In genomic region chr6:29494131-29494530, GRCh38 we compare ENCODE assay signal across 35 cellular contexts. TPM values are rescaled to one million over a fixed set of nuclear protein-coding genes. Genes with fewer than 3 reads are reported as not detected.
"Had no signal": no experiment of that assay in that cellular context is flagged by ENCODE, and none has a peak within 500 bp of the region (broad histone marks: within the 10 kb centered on the region; RNA-seq: fewer than 3 reads in every experiment).

No MANE protein-coding gene starts in this region.

- H3K27me3 ChIP-seq: adrenal gland, ascending aorta, breast epithelium, cardiac muscle cell, colonic mucosa, gastrocnemius medialis had no signal

- ATAC-seq: activated CD4-positive, alpha-beta T cell treated with anti-CD3 and anti-CD28 coated beads for 36 hours; activated CD8-positive, alpha-beta memory T cell treated with anti-CD3 and anti-CD28 coated beads, Interleukin-2, amount 10 ng/mL, durations not matched to agents 7 days and 5 days; activated CD8-positive, alpha-beta T cell treated with anti-CD3 and anti-CD28 coated beads, Interleukin-2, amount 10 ng/mL, durations not matched to agents 7 days and 5 days; activated naive CD8-positive, alpha-beta T cell treated with anti-CD3 and anti-CD28 coated beads, Interleukin-2, amount 50 U/mL, for 24 hours; esophagus mucosa; foreskin keratinocyte; gastrocnemius medialis; heart left ventricle had no signal

- DNase-seq: activated CD4-positive, alpha-beta memory T cell treated with anti-CD3 and anti-CD28 coated beads for 36 hours; activated CD4-positive, alpha-beta T cell treated with anti-CD3 and anti-CD28 coated beads for 36 hours; activated CD4-positive, alpha-beta T cell treated with anti-CD3 and anti-CD28 coated beads, Interleukin-2, amount 10 ng/mL, durations not matched to agents 24 days and 14 days; activated CD4-positive, CD25-positive, alpha-beta regulatory T cell; activated CD4-positive, CD25-positive, alpha-beta regulatory T cell treated with anti-CD3 and anti-CD28 coated beads, Interleukin-2, amount 50 U/mL, for 72 hours; activated CD8-positive, alpha-beta memory T cell treated with anti-CD3 and anti-CD28 coated beads, Interleukin-2, amount 10 ng/mL, durations not matched to agents 7 days and 5 days; activated CD8-positive, alpha-beta memory T cell treated with anti-CD3 and anti-CD28 coated beads, Interleukin-2, amount 50 U/mL, for 4 hours; activated effector memory CD4-positive, alpha-beta T cell treated with anti-CD3 and anti-CD28 coated beads, Interleukin-2, amount 50 U/mL, for 16 hours; activated naive CD4-positive, alpha-beta T cell treated with anti-CD3 and anti-CD28 coated beads for 36 hours; activated naive CD8-positive, alpha-beta T cell treated with anti-CD3 and anti-CD28 coated beads for 36 hours; activated naive CD8-positive, alpha-beta T cell treated with anti-CD3 and anti-CD28 coated beads, Interleukin-2, amount 50 U/mL, for 24 hours; activated T-cell treated with anti-CD3 and anti-CD28 coated beads, Interleukin-2, amount 50 U/mL, for 1 hour; activated T-cell treated with anti-CD3 and anti-CD28 coated beads, Interleukin-2, amount 50 U/mL, for 48 hours; adrenal gland; central memory CD4-positive, alpha-beta T cell; cerebellar nuclear complex; colonic mucosa; effector memory CD4-positive, alpha-beta T cell; foreskin keratinocyte; gastrocnemius medialis; glutamatergic neuron; heart left ventricle; T-helper 2 cell had no signal

- H3K4me3 ChIP-seq: adrenal gland, ascending aorta, breast epithelium, cardiac muscle cell, colonic mucosa, gastrocnemius medialis, heart left ventricle had no signal

- H3K9me3 ChIP-seq: adrenal gland, ascending aorta, breast epithelium, colonic mucosa, gastrocnemius medialis, heart left ventricle had no signal

- H3K27ac ChIP-seq: adrenal gland, ascending aorta, breast epithelium, cardiac muscle cell, colonic mucosa, foreskin keratinocyte, gastrocnemius medialis, heart left ventricle had no signal

- H3K36me3 ChIP-seq: adrenal gland, ascending aorta, breast epithelium, cardiac muscle cell, colonic mucosa, gastrocnemius medialis, heart left ventricle had no signal

- H3K4me1 ChIP-seq: adrenal gland, ascending aorta, breast epithelium, colonic mucosa, foreskin keratinocyte, gastrocnemius medialis, heart left ventricle had no signal

RNA-seq across cellular contexts. Expression of gene MAS1L, which starts 6.4 kb away (rescaled TPM):
- total RNA-seq: activated CD4-positive, alpha-beta memory T cell treated with anti-CD3 and anti-CD28 coated beads for 36 hours; activated CD4-positive, alpha-beta T cell treated with anti-CD3 and anti-CD28 coated beads for 36 hours; activated CD4-positive, alpha-beta T cell treated with anti-CD3 and anti-CD28 coated beads, Interleukin-2, amount 10 ng/mL, durations not matched to agents 24 days and 14 days; activated CD8-positive, alpha-beta memory T cell treated with anti-CD3 and anti-CD28 coated beads for 36 hours; activated CD8-positive, alpha-beta memory T cell treated with anti-CD3 and anti-CD28 coated beads, Interleukin-2, amount 10 ng/mL, durations not matched to agents 7 days and 5 days; activated CD8-positive, alpha-beta T cell treated with anti-CD3 and anti-CD28 coated beads, Interleukin-2, amount 10 ng/mL, durations not matched to agents 7 days and 5 days; activated naive CD4-positive, alpha-beta T cell treated with anti-CD3 and anti-CD28 coated beads for 36 hours; activated naive CD8-positive, alpha-beta T cell treated with anti-CD3 and anti-CD28 coated beads for 36 hours; activated T-helper 1 cell treated with anti-CD3 and anti-CD28 coated beads, Interleukin-12 subunit alpha, Interleukin-12 subunit beta, Interleukin-2, Interleukin-4 antibody, amounts not matched to agents 30 ng/mL and 10 ng/mL and 1 ng/mL, durations not matched to agents 14 hours and 24 hours and 36 hours; activated T-helper 2 cell treated with anti-CD3 and anti-CD28 coated beads, Interferon-gamma antibody, Interleukin-2, Interleukin-4, amounts not matched to agents 10 μg/mL and 5 μg/mL and 100 μg/mL, durations not matched to agents 14 hours and 24 hours and 36 hours; adrenal gland; ascending aorta; cardiac muscle cell; dermis microvascular lymphatic vessel endothelial cell; endodermal cell; epithelial cell of proximal tubule; esophagus mucosa; foreskin keratinocyte; gastrocnemius medialis; heart left ventricle; T-helper 1 cell treated with Interleukin-12 subunit alpha and Interleukin-12 subunit beta and Interleukin-4 antibody, amounts not matched to agents 30 ng/mL and 1 ng/mL, for 36 hours had no signal
- polyA plus RNA-seq: adrenal gland, cardiac muscle cell, foreskin keratinocyte, heart left ventricle had no signal

RNA-seq across cellular contexts. Expression of gene OR2H1, which starts 37.2 kb away (rescaled TPM):
- total RNA-seq: activated CD4-positive, alpha-beta memory T cell treated with anti-CD3 and anti-CD28 coated beads for 36 hours; activated CD4-positive, alpha-beta T cell treated with anti-CD3 and anti-CD28 coated beads for 36 hours; activated CD4-positive, alpha-beta T cell treated with anti-CD3 and anti-CD28 coated beads, Interleukin-2, amount 10 ng/mL, durations not matched to agents 24 days and 14 days; activated CD8-positive, alpha-beta memory T cell treated with anti-CD3 and anti-CD28 coated beads for 36 hours; activated CD8-positive, alpha-beta memory T cell treated with anti-CD3 and anti-CD28 coated beads, Interleukin-2, amount 10 ng/mL, durations not matched to agents 7 days and 5 days; activated CD8-positive, alpha-beta T cell treated with anti-CD3 and anti-CD28 coated beads, Interleukin-2, amount 10 ng/mL, durations not matched to agents 7 days and 5 days; activated naive CD4-positive, alpha-beta T cell treated with anti-CD3 and anti-CD28 coated beads for 36 hours; activated naive CD8-positive, alpha-beta T cell treated with anti-CD3 and anti-CD28 coated beads for 36 hours; activated T-helper 1 cell treated with anti-CD3 and anti-CD28 coated beads, Interleukin-12 subunit alpha, Interleukin-12 subunit beta, Interleukin-2, Interleukin-4 antibody, amounts not matched to agents 30 ng/mL and 10 ng/mL and 1 ng/mL, durations not matched to agents 14 hours and 24 hours and 36 hours; activated T-helper 2 cell treated with anti-CD3 and anti-CD28 coated beads, Interferon-gamma antibody, Interleukin-2, Interleukin-4, amounts not matched to agents 10 μg/mL and 5 μg/mL and 100 μg/mL, durations not matched to agents 14 hours and 24 hours and 36 hours; adrenal gland; ascending aorta; breast epithelium; cardiac muscle cell; colonic mucosa; dermis microvascular lymphatic vessel endothelial cell; endodermal cell; epithelial cell of proximal tubule; esophagus mucosa; foreskin keratinocyte; gastrocnemius medialis; heart left ventricle; T-helper 1 cell treated with Interleukin-12 subunit alpha and Interleukin-12 subunit beta and Interleukin-4 antibody, amounts not matched to agents 30 ng/mL and 1 ng/mL, for 36 hours had no signal
- polyA plus RNA-seq: adrenal gland, cardiac muscle cell, foreskin keratinocyte, heart left ventricle had no signal

RNA-seq across cellular contexts. Expression of gene OR11A1, which starts 37.3 kb away (rescaled TPM):
- total RNA-seq: activated CD4-positive, alpha-beta memory T cell treated with anti-CD3 and anti-CD28 coated beads for 36 hours; activated CD4-positive, alpha-beta T cell treated with anti-CD3 and anti-CD28 coated beads for 36 hours; activated CD4-positive, alpha-beta T cell treated with anti-CD3 and anti-CD28 coated beads, Interleukin-2, amount 10 ng/mL, durations not matched to agents 24 days and 14 days; activated CD8-positive, alpha-beta memory T cell treated with anti-CD3 and anti-CD28 coated beads for 36 hours; activated CD8-positive, alpha-beta memory T cell treated with anti-CD3 and anti-CD28 coated beads, Interleukin-2, amount 10 ng/mL, durations not matched to agents 7 days and 5 days; activated CD8-positive, alpha-beta T cell treated with anti-CD3 and anti-CD28 coated beads, Interleukin-2, amount 10 ng/mL, durations not matched to agents 7 days and 5 days; activated naive CD4-positive, alpha-beta T cell treated with anti-CD3 and anti-CD28 coated beads for 36 hours; activated naive CD8-positive, alpha-beta T cell treated with anti-CD3 and anti-CD28 coated beads for 36 hours; activated T-helper 1 cell treated with anti-CD3 and anti-CD28 coated beads, Interleukin-12 subunit alpha, Interleukin-12 subunit beta, Interleukin-2, Interleukin-4 antibody, amounts not matched to agents 30 ng/mL and 10 ng/mL and 1 ng/mL, durations not matched to agents 14 hours and 24 hours and 36 hours; activated T-helper 2 cell treated with anti-CD3 and anti-CD28 coated beads, Interferon-gamma antibody, Interleukin-2, Interleukin-4, amounts not matched to agents 10 μg/mL and 5 μg/mL and 100 μg/mL, durations not matched to agents 14 hours and 24 hours and 36 hours; adrenal gland; ascending aorta; breast epithelium; cardiac muscle cell; colonic mucosa; dermis microvascular lymphatic vessel endothelial cell; endodermal cell; epithelial cell of proximal tubule; esophagus mucosa; foreskin keratinocyte; gastrocnemius medialis; heart left ventricle; T-helper 1 cell treated with Interleukin-12 subunit alpha and Interleukin-12 subunit beta and Interleukin-4 antibody, amounts not matched to agents 30 ng/mL and 1 ng/mL, for 36 hours had no signal
- polyA plus RNA-seq: adrenal gland, cardiac muscle cell, foreskin keratinocyte, heart left ventricle had no signal

RNA-seq across cellular contexts. Expression of gene OR10C1, which starts 55.0 kb away (rescaled TPM):
- total RNA-seq: activated CD4-positive, alpha-beta memory T cell treated with anti-CD3 and anti-CD28 coated beads for 36 hours; activated CD4-positive, alpha-beta T cell treated with anti-CD3 and anti-CD28 coated beads for 36 hours; activated CD4-positive, alpha-beta T cell treated with anti-CD3 and anti-CD28 coated beads, Interleukin-2, amount 10 ng/mL, durations not matched to agents 24 days and 14 days; activated CD8-positive, alpha-beta memory T cell treated with anti-CD3 and anti-CD28 coated beads for 36 hours; activated CD8-positive, alpha-beta memory T cell treated with anti-CD3 and anti-CD28 coated beads, Interleukin-2, amount 10 ng/mL, durations not matched to agents 7 days and 5 days; activated CD8-positive, alpha-beta T cell treated with anti-CD3 and anti-CD28 coated beads, Interleukin-2, amount 10 ng/mL, durations not matched to agents 7 days and 5 days; activated naive CD4-positive, alpha-beta T cell treated with anti-CD3 and anti-CD28 coated beads for 36 hours; activated naive CD8-positive, alpha-beta T cell treated with anti-CD3 and anti-CD28 coated beads for 36 hours; activated T-helper 1 cell treated with anti-CD3 and anti-CD28 coated beads, Interleukin-12 subunit alpha, Interleukin-12 subunit beta, Interleukin-2, Interleukin-4 antibody, amounts not matched to agents 30 ng/mL and 10 ng/mL and 1 ng/mL, durations not matched to agents 14 hours and 24 hours and 36 hours; activated T-helper 2 cell treated with anti-CD3 and anti-CD28 coated beads, Interferon-gamma antibody, Interleukin-2, Interleukin-4, amounts not matched to agents 10 μg/mL and 5 μg/mL and 100 μg/mL, durations not matched to agents 14 hours and 24 hours and 36 hours; adrenal gland; ascending aorta; breast epithelium; cardiac muscle cell; colonic mucosa; dermis microvascular lymphatic vessel endothelial cell; endodermal cell; epithelial cell of proximal tubule; esophagus mucosa; foreskin keratinocyte; gastrocnemius medialis; heart left ventricle; T-helper 1 cell treated with Interleukin-12 subunit alpha and Interleukin-12 subunit beta and Interleukin-4 antibody, amounts not matched to agents 30 ng/mL and 1 ng/mL, for 36 hours had no signal
- polyA plus RNA-seq: adrenal gland, cardiac muscle cell, foreskin keratinocyte, heart left ventricle had no signal
